ENCODE assay signal across 16 cellular contexts in genomic region chr2:43104106-43104505, GRCh38.
"Had no signal": no experiment of that assay in that cellular context is flagged by ENCODE, and none has a peak within 500 bp of the region (broad histone marks: within the 10 kb centered on the region; RNA-seq: fewer than 3 reads in every experiment).

No MANE protein-coding gene starts in this region.

- H3K4me3 Mint-ChIP-seq: activated CD4-positive, alpha-beta T cell treated with anti-CD3 and anti-CD28 coated beads, Interleukin-2, amount 10 ng/mL, durations not matched to agents 7 days and 5 days; activated naive CD4-positive, alpha-beta T cell treated with anti-CD3 and anti-CD28 coated beads, Interleukin-2, amount 10 ng/mL, durations not matched to agents 7 days and 5 days; activated T-helper 17 cell treated with anti-CD3 and anti-CD28 coated beads, Interleukin-2, amount 50 U/mL, for 72 hours; central memory CD8-positive, alpha-beta T cell; effector memory CD8-positive, alpha-beta T cell; WTC11 had no signal

- H3K4me3 ChIP-seq: adrenal gland, left ventricle myocardium inferior, stomach, thyroid gland had no signal

- DNase-seq: activated CD4-positive, alpha-beta T cell treated with anti-CD3 and anti-CD28 coated beads, Interleukin-2, amount 10 ng/mL, durations not matched to agents 7 days and 5 days; activated naive CD4-positive, alpha-beta T cell treated with anti-CD3 and anti-CD28 coated beads, Interleukin-2, amount 10 ng/mL, durations not matched to agents 7 days and 5 days; activated T-cell treated with anti-CD3 and anti-CD28 coated beads for 4 hours; adrenal gland; effector memory CD8-positive, alpha-beta T cell; kidney; left ventricle myocardium inferior; nucleus accumbens; stimulated activated CD4-positive, alpha-beta T cell treated with anti-CD3 and anti-CD28 coated beads, Interleukin-4, amount 100 ng/mL, for 1 hour; stimulated activated CD8-positive, alpha-beta memory T cell treated with anti-CD3 and anti-CD28 coated beads, Interleukin-4, amount 100 ng/mL, for 48 hours; stomach; thyroid gland had no signal

- H3K27me3 Mint-ChIP-seq: activated CD4-positive, alpha-beta T cell treated with anti-CD3 and anti-CD28 coated beads, Interleukin-2, amount 10 ng/mL, durations not matched to agents 7 days and 5 days; activated T-helper 17 cell treated with anti-CD3 and anti-CD28 coated beads, Interleukin-2, amount 50 U/mL, for 72 hours; central memory CD8-positive, alpha-beta T cell; effector memory CD8-positive, alpha-beta T cell had no signal

- H3K9me3 ChIP-seq: adrenal gland, left ventricle myocardium inferior, stomach, thyroid gland had no signal

- H3K9me3 Mint-ChIP-seq: activated CD4-positive, alpha-beta T cell treated with anti-CD3 and anti-CD28 coated beads, Interleukin-2, amount 10 ng/mL, durations not matched to agents 7 days and 5 days; activated T-helper 17 cell treated with anti-CD3 and anti-CD28 coated beads, Interleukin-2, amount 50 U/mL, for 72 hours; effector memory CD8-positive, alpha-beta T cell had no signal

- H3K4me1 Mint-ChIP-seq: activated naive CD4-positive, alpha-beta T cell treated with anti-CD3 and anti-CD28 coated beads, Interleukin-2, amount 10 ng/mL, durations not matched to agents 7 days and 5 days had no signal

- H3K27ac ChIP-seq: thyroid gland had no signal

- H3K36me3 ChIP-seq: adrenal gland, left ventricle myocardium inferior, stomach, thyroid gland had no signal

- H3K27me3 ChIP-seq: adrenal gland, stomach, thyroid gland had no signal

- H3K27ac Mint-ChIP-seq: activated CD4-positive, alpha-beta T cell treated with anti-CD3 and anti-CD28 coated beads, Interleukin-2, amount 10 ng/mL, durations not matched to agents 7 days and 5 days; activated naive CD4-positive, alpha-beta T cell treated with anti-CD3 and anti-CD28 coated beads, Interleukin-2, amount 10 ng/mL, durations not matched to agents 7 days and 5 days; activated T-helper 17 cell treated with anti-CD3 and anti-CD28 coated beads, Interleukin-2, amount 50 U/mL, for 72 hours; effector memory CD8-positive, alpha-beta T cell; WTC11 had no signal

- FAIRE-seq: kidney had no signal

- ATAC-seq: activated T-helper 17 cell treated with anti-CD3 and anti-CD28 coated beads, Interleukin-2, amount 50 U/mL, for 72 hours; effector memory CD8-positive, alpha-beta T cell; SK-N-SH treated with all-trans-retinoic acid at 6 μM for 48 hours; WTC11 had no signal
